3 cellular contexts compared by ENCODE assay signal in genomic region chr12:125240717-125241116, GRCh38.
TF ChIP-seq lines count a peak whose summit lies in the region.

No MANE protein-coding gene starts in this region.

TF ChIP-seq in GM23338, 12 proteins besides CTCF, POLR2A, EP300 and RAD21 (continues in another document):
- TF ChIP-seq ETS1 (IDR thresholded peaks at IDR 0.05) (no peak), ZNF331 (CRISPR knock-in tag; IDR thresholded peaks at IDR 0.05; ENCODE audit: low read depth) (no peak), EZH2phosphoT487 (IDR thresholded peaks at IDR 0.05; ENCODE audit: unreplicated experiment) (no peak), ZNF462 (CRISPR knock-in tag; IDR thresholded peaks at IDR 0.05) (no peak), POLR2AphosphoS5 (IDR thresholded peaks at IDR 0.05; ENCODE audit: low read depth) (no peak)

TF ChIP-seq in IMR-90, 13 proteins besides CTCF, POLR2A, EP300 and RAD21:
- TF ChIP-seq ELK1 (IDR thresholded peaks at IDR 0.05; ENCODE audit: borderline replicate concordance, low read depth, low read length) (no peak), CHD1 (IDR thresholded peaks at IDR 0.05; ENCODE audit: low read depth, low read length) (no peak), RCOR1 (IDR thresholded peaks at IDR 0.05; ENCODE audit: insufficient replicate concordance, low read length) (no peak), CEBPB (IDR thresholded peaks at IDR 0.05; ENCODE audit: low read depth, low read length) (no peak), MXI1 (IDR thresholded peaks at IDR 0.05; ENCODE audit: borderline replicate concordance, low read depth, low read length) (no peak)

TF ChIP-seq in H1, 55 proteins besides CTCF, POLR2A, EP300 and RAD21:
- TF ChIP-seq SIX5 (IDR thresholded peaks at IDR 0.05; ENCODE audit: low read depth, low read length) (no peak), SUZ12 (IDR thresholded peaks at IDR 0.05; ENCODE audit: low read length) (no peak), POLR2AphosphoS5 (IDR thresholded peaks at IDR 0.05; ENCODE audit: low read depth, low read length) (no peak), BRCA1 (IDR thresholded peaks at IDR 0.05; ENCODE audit: low read depth, low read length) (no peak), ZNF274 (IDR thresholded peaks at IDR 0.05; ENCODE audit: borderline replicate concordance, extremely low read depth, low read length) (no peak), ASH2L (IDR thresholded peaks at IDR 0.05; ENCODE audit: low read length) (no peak), RFX5 (IDR thresholded peaks at IDR 0.05; ENCODE audit: borderline replicate concordance, low read depth, low read length) (no peak), ATF3 (IDR thresholded peaks at IDR 0.05; ENCODE audit: insufficient read depth, low read depth, low read length) (no peak), SP1 (IDR thresholded peaks at IDR 0.05; ENCODE audit: low read depth, low read length) (no peak)
